11 cellular contexts compared by ENCODE assay signal in the genomic region with DNA sequence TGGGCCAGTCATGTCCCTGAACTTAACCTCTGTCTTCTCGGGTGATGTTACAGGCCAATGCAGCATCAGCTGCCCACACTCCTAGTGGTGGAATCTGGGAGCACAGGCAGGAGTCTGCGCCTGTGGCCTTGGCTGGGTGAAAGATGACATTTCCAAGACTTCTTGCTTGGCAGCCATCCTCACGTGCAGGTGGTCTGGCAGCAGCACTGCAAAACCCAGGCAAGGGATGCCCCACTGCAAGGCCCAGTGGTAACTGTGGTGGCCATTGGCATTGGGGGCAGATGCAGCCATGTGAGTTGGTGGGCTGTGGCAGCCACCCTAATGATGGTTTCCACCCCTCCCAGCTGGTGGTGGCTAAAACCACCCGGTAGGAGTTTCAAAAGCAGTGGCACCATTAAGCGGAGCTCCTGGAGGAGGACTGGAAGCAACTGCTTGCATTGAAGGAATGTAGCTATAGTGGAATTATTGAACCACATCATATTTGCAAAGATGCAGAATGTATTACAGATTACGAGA.
DNase-seq lines count a peak whose midpoint lies in the region; ATAC-seq and TF ChIP-seq lines count a peak whose summit lies in the region.
"Had no signal": no experiment of that assay in that cellular context is flagged by ENCODE, and none has a peak within 500 bp of the region (broad histone marks: within the 10 kb centered on the region; RNA-seq: fewer than 3 reads in every experiment).

No MANE protein-coding gene starts in this region.

- no peaks in the 10 kb centered on the region for H3K36me3 ChIP-seq in cardiac muscle cell

- H3K4me3 ChIP-seq in cardiac muscle cell (no peak overlapping the region), fibroblast of pulmonary artery (replicated peaks; ENCODE audit: low read depth, low read length) (no peak overlapping the region)

- no peak overlapping the region for H3K27ac Mint-ChIP-seq in type B pancreatic cell
- H3K27ac Mint-ChIP-seq: memory B cell had no signal

- no peak overlapping the region for H3K4me3 Mint-ChIP-seq in type B pancreatic cell
- H3K4me3 Mint-ChIP-seq: memory B cell had no signal

- H3K9me3 ChIP-seq in cardiac muscle cell (ENCODE audit: low read depth), result no peaks in the 10 kb centered on the region

- no peaks in the 10 kb centered on the region for H3K36me3 Mint-ChIP-seq in type B pancreatic cell

- TF ChIP-seq CTCF in cardiac muscle cell (IDR thresholded peaks at IDR 0.05; ENCODE audit: low read depth, low read length) (peak; percentile 50), fibroblast of pulmonary artery (IDR thresholded peaks at IDR 0.05; ENCODE audit: low read length, missing control alignments) (peak; percentile 54), type B pancreatic cell (conservative IDR thresholded peaks at IDR 0.05) (peak; percentile 71)

- H3K27me3 Mint-ChIP-seq in type B pancreatic cell, result peaks cover 51% of the 10 kb centered on the region
- H3K27me3 Mint-ChIP-seq: memory B cell had no signal

- H3K4me1 ChIP-seq in cardiac muscle cell (ENCODE audit: low read depth), result no peaks in the 10 kb centered on the region

- intact Hi-C loops in Right ventricle myocardium inferior (cut with DNase I), result no loop called here

- no peak for ATAC-seq in Right ventricle myocardium inferior

- no peaks in the 10 kb centered on the region for H3K9me3 Mint-ChIP-seq in type B pancreatic cell

- peaks cover 52% of the 10 kb centered on the region for H3K27me3 ChIP-seq in cardiac muscle cell

- no peak for DNase-seq in cardiac muscle cell (ENCODE audit: low read depth in 1 of 2, low spot score in 1 of 2)
- no peak for DNase-seq in Right ventricle myocardium inferior (ENCODE audit: missing footprints)
- peak; percentile 57 for DNase-seq in OCI-M1 (lab: John Stamatoyannopoulos, UW)
- peak; percentile 11 for DNase-seq in fibroblast of pulmonary artery (ENCODE audit: low read depth)
- no peak for DNase-seq in type B pancreatic cell (ENCODE audit: extremely low spot score, unreplicated experiment)
- no peak for DNase-seq in epidermal melanocyte (ENCODE audit: insufficient read length, low spot score)
- DNase-seq in GM03348 (ENCODE audit: low spot score), result no peak
- no peak for DNase-seq in NOMO-1 treated with dmso at 0.1 percent for 144 hours (lab: John Stamatoyannopoulos, UW; ENCODE audit: unreplicated experiment)
- DNase-seq: NCI-H1048, T-helper 9 cell had no signal

- H3K4me1 Mint-ChIP-seq in type B pancreatic cell (ENCODE audit: unreplicated experiment), result no peaks in the 10 kb centered on the region

- H3K27ac ChIP-seq in cardiac muscle cell, result no peak overlapping the region

Comparison
In these comparisons a context has a peak if more than half of its experiments do, and no peak if none do; other contexts are left out.
1. DNase-seq: peak in OCI-M1 (single experiment) and fibroblast of pulmonary artery (single experiment); none in cardiac muscle cell (0 of 2), Right ventricle myocardium inferior (single experiment), type B pancreatic cell (single experiment), epidermal melanocyte (single experiment), GM03348 (single experiment) and NOMO-1 treated with dmso at 0.1 percent for 144 hours (single experiment).
2. Peak in every context shown above with its lines, with median percentiles within 50 percentile points of each other: CTCF ChIP-seq.